9 cellular contexts compared by ENCODE assay signal in genomic region chr7:123624527-123625183, GRCh38. TPM values are rescaled to one million over a fixed set of nuclear protein-coding genes. Genes with fewer than 3 reads are reported as not detected.
DNase-seq lines count a peak whose midpoint lies in the region; ATAC-seq, FAIRE-seq and TF ChIP-seq lines count a peak whose summit lies in the region.
"Had no signal": no experiment of that assay in that cellular context is flagged by ENCODE, and none has a peak within 500 bp of the region (broad histone marks: within the 10 kb centered on the region; RNA-seq: fewer than 3 reads in every experiment).

No MANE protein-coding gene starts in this region.

- H3K4me1 ChIP-seq in HepG2 (ENCODE audit: insufficient read depth, low read length), result no peaks in the 10 kb centered on the region

- H4K20me1 ChIP-seq in HepG2 (ENCODE audit: insufficient read depth, low read length), result no peaks in the 10 kb centered on the region

- no peaks in the 10 kb centered on the region for H3K36me3 ChIP-seq in HepG2 (replicated peaks in 1 of 2; ENCODE audit: control insufficient read depth in 1 of 2, insufficient read depth in 2 of 2, low read length in 2 of 2)
- H3K36me3 ChIP-seq: neutrophil had no signal

- no peaks in the 10 kb centered on the region for H3K79me2 ChIP-seq in HepG2 (ENCODE audit: insufficient read depth, low read length)

- 32% methylated on average over 12 of the region's 12 CpGs for WGBS in HepG2 (ENCODE audit: low lambda C conversion rate)

- no peaks in the 10 kb centered on the region for H3K9me3 ChIP-seq in HepG2 (ENCODE audit: low read length)
- H3K9me3 ChIP-seq: neutrophil had no signal

- intact Hi-C loops in HepG2 (cut with micrococcal nuclease; ENCODE audit: unreplicated experiment), result loop anchor here (10.0 kb wide), 1 partner anchor 130 kb away; no protein-coding TSS in a partner anchor

- peak; percentile 34 for TF ChIP-seq CTCF in AG09309 (IDR thresholded peaks at IDR 0.05; ENCODE audit: control insufficient read depth, insufficient read depth, low read depth, low read length, missing control alignments)
- TF ChIP-seq CTCF in RWPE1 (conservative IDR thresholded peaks at IDR 0.05; ENCODE audit: low read depth), result 0 out of 2 replicates have a peak, but pooled peaks have one; percentile 25
- TF ChIP-seq CTCF in HepG2 (CRISPR knock-in tag; IDR thresholded peaks at IDR 0.05), result peak; percentile 81

- H2AFZ ChIP-seq in HepG2 (ENCODE audit: low read length), result no peak overlapping the region

- no peak overlapping the region for H3K9ac ChIP-seq in HepG2 (ENCODE audit: insufficient read depth, low read depth, low read length)

- DNase-seq in AG09309 (ENCODE audit: low read depth), result no peak
- DNase-seq in RWPE1 (ENCODE audit: low spot score), result no peak
- DNase-seq in activated naive CD8-positive, alpha-beta T cell treated with anti-CD3 and anti-CD28 coated beads, Interleukin-2, amount 50 U/mL, for 16 hours (ENCODE audit: low read depth, low spot score), result peak; percentile 1
- peak; percentile 47 for DNase-seq in HepG2 (ENCODE audit: low spot score)
- peak; percentile 32 to 44 for DNase-seq in stimulated activated CD8-positive, alpha-beta memory T cell treated with anti-CD3 and anti-CD28 coated beads, Interleukin-7, amount 100 ng/mL, for 48 hours (ENCODE audit: extremely low read depth in 1 of 2, low read depth in 1 of 2)
- no peak for DNase-seq in cortex of kidney (lab: John Stamatoyannopoulos, UW)

- TF ChIP-seq RAD21 in HepG2 (CRISPR knock-in tag; IDR thresholded peaks at IDR 0.05), result no peak

- in situ Hi-C loops in HepG2 (cut with HindIII; ENCODE audit: extremely low pct_ligation_motif_present, low pct_unique_long_range_greater_than_20kb), result no loop called here

- ATAC-seq in GM19023 (IDR thresholded peaks at IDR 0.05; ENCODE audit: unreplicated experiment) (peak; percentile 93), HG03097 (IDR thresholded peaks at IDR 0.05; ENCODE audit: low FRiP score, unreplicated experiment) (peak; percentile 93), HepG2 (peak; percentile 87)

- H3K4me2 ChIP-seq in HepG2 (ENCODE audit: low read depth, low read length), result no peak overlapping the region

- no TSS peak for BruUV-seq in HepG2 (replicated peaks; lab: Mats Ljungman, UMichigan)

- FAIRE-seq in HepG2 (lab: Jason Lieb, UNC), result peak; percentile 60

- H3K27me3 ChIP-seq in HepG2 (ENCODE audit: control insufficient read depth in 1 of 2, insufficient read depth in 2 of 2, low read length in 2 of 2), result no peaks in the 10 kb centered on the region
- H3K27me3 ChIP-seq: neutrophil had no signal

- CTCF ChIA-PET in RWPE1 (lab: Yijun Ruan, JAX), result interaction anchor here (0.6 to 1.6 kb wide), 6 partner anchors 22 to 459 kb away, joined by 3 to 4 read pairs (median 3); no protein-coding TSS in a partner anchor
- CTCF ChIA-PET in HepG2 (lab: Yijun Ruan, JAX; ENCODE audit: low intra/inter-chr PET ratio, low total read pairs), result interaction anchor here (1.0 to 1.2 kb wide), 2 partner anchors 77 to 248 kb away, joined by 3 read pairs; no protein-coding TSS in a partner anchor

- no peak overlapping the region for H3K4me3 ChIP-seq in AG09309 (ENCODE audit: control insufficient read depth, low read depth, low read length)
- H3K4me3 ChIP-seq in HepG2 (replicated peaks in 1 of 3; ENCODE audit: insufficient read depth in 1 of 3, low read depth in 2 of 3, low read length in 3 of 3), result no peak overlapping the region

- H3K27ac ChIP-seq in RWPE1, result no peak overlapping the region
- no peak overlapping the region for H3K27ac ChIP-seq in HepG2 (ENCODE audit: extremely low read length, insufficient read depth, low read length)
- H3K27ac ChIP-seq: neutrophil had no signal

- POLR2A ChIA-PET in RWPE1 (lab: Yijun Ruan, JAX; ENCODE audit: low non-redundant PET) (no interaction called here), HepG2 (lab: Yijun Ruan, JAX) (no interaction called here)

- TF ChIP-seq EP300 in HepG2 (IDR thresholded peaks at IDR 0.05; ENCODE audit: low read depth in 2 of 2, low read length in 2 of 2), result no peak
- no peak for TF ChIP-seq EP300 in HepG2 (CRISPR knock-in tag; IDR thresholded peaks at IDR 0.05; ENCODE audit: borderline replicate concordance)

- TF ChIP-seq POLR2A in HepG2 (IDR thresholded peaks at IDR 0.05; ENCODE audit: insufficient read depth in 1 of 2, low read depth in 2 of 2, low read length in 2 of 2), result no peak

TF ChIP-seq in HepG2, 621 proteins besides CTCF, POLR2A, EP300 and RAD21 (continues in another document):
- no peak for TF ChIP-seq KDM3A (CRISPR knock-in tag; IDR thresholded peaks at IDR 0.05; ENCODE audit: low read depth)
- peak; percentile 33; the same call in 1 of the 2 replicates for TF ChIP-seq SMC3 (IDR thresholded peaks at IDR 0.05; ENCODE audit: low read length)

RNA-seq across cellular contexts. Expression of gene ASB15, which starts 23.0 kb away (rescaled TPM):
- not detected in 2 replicates for total RNA-seq in HepG2 (2016; rRNA removed; fragmentation: Illumina TruSeq; extraction: Trizol)
- total RNA-seq in HepG2 (2016; cell fraction: cytosol; rRNA removed; fragmentation: Illumina TruSeq; extraction: Trizol; ENCODE audit: low read depth), result not detected in 2 replicates
- total RNA-seq in HepG2 (2016; cell fraction: insoluble cytoplasmic fraction; rRNA removed; fragmentation: Illumina TruSeq; extraction: Trizol), result not detected in 2 replicates
- not detected in 2 replicates for total RNA-seq in HepG2 (2016; cell fraction: membrane; rRNA removed; fragmentation: Illumina TruSeq; extraction: Trizol)
- not detected in 2 replicates for total RNA-seq in HepG2 (2016; cell fraction: nucleus; rRNA removed; fragmentation: Illumina TruSeq; extraction: Trizol)
- not detected in 2 replicates for polyA plus RNA-seq in HepG2 (2011; rRNA removed)
- not detected in 2 replicates for polyA plus RNA-seq in HepG2 (2011; cell fraction: cytosol; rRNA removed)
- not detected in 2 replicates for polyA plus RNA-seq in HepG2 (2011; cell fraction: nucleus; rRNA removed)
- not detected in 2 replicates for polyA plus RNA-seq in HepG2 (2012)
- polyA plus RNA-seq in HepG2 (2016; cell fraction: cytosol; fragmentation: Illumina TruSeq; extraction: Trizol; ENCODE audit: low read depth), result not detected in 2 replicates
- not detected in 2 replicates for polyA plus RNA-seq in HepG2 (2016; cell fraction: insoluble cytoplasmic fraction; fragmentation: Illumina TruSeq; extraction: Trizol; ENCODE audit: low read depth)
- polyA plus RNA-seq in HepG2 (2016; cell fraction: membrane; fragmentation: Illumina TruSeq; extraction: Trizol; ENCODE audit: low read depth), result not detected in 2 replicates
- polyA plus RNA-seq in HepG2 (2016; cell fraction: nucleus; fragmentation: Illumina TruSeq; extraction: Trizol; ENCODE audit: insufficient read depth, low read depth), result not detected in 2 replicates
- not detected in 2 replicates for polyA minus RNA-seq in HepG2 (2011; rRNA and poly(A)+ RNA removed; ENCODE audit: low replicate concordance)
- not detected in 2 replicates for polyA minus RNA-seq in HepG2 (2011; cell fraction: cytosol; rRNA and poly(A)+ RNA removed)
- polyA minus RNA-seq in HepG2 (2011; cell fraction: nucleus; rRNA and poly(A)+ RNA removed), result not detected in 2 replicates

RNA-seq across cellular contexts. Expression of gene LMOD2, which starts 31.0 kb away (rescaled TPM):
- total RNA-seq in HepG2 (2016; rRNA removed; fragmentation: Illumina TruSeq; extraction: Trizol), result not detected in 2 replicates
- total RNA-seq in HepG2 (2016; cell fraction: cytosol; rRNA removed; fragmentation: Illumina TruSeq; extraction: Trizol; ENCODE audit: low read depth), result not detected in 2 replicates
- not detected in 2 replicates for total RNA-seq in HepG2 (2016; cell fraction: insoluble cytoplasmic fraction; rRNA removed; fragmentation: Illumina TruSeq; extraction: Trizol)
- total RNA-seq in HepG2 (2016; cell fraction: membrane; rRNA removed; fragmentation: Illumina TruSeq; extraction: Trizol), result not detected in 2 replicates
- total RNA-seq in HepG2 (2016; cell fraction: nucleus; rRNA removed; fragmentation: Illumina TruSeq; extraction: Trizol), result not detected in 2 replicates
- polyA plus RNA-seq in HepG2 (2011; rRNA removed), result not detected in 2 replicates
- not detected in 2 replicates for polyA plus RNA-seq in HepG2 (2011; cell fraction: cytosol; rRNA removed)
- polyA plus RNA-seq in HepG2 (2011; cell fraction: nucleus; rRNA removed), result not detected in 2 replicates
- not detected in 2 replicates for polyA plus RNA-seq in HepG2 (2012)
- not detected in 2 replicates for polyA plus RNA-seq in HepG2 (2016; cell fraction: cytosol; fragmentation: Illumina TruSeq; extraction: Trizol; ENCODE audit: low read depth)
- polyA plus RNA-seq in HepG2 (2016; cell fraction: insoluble cytoplasmic fraction; fragmentation: Illumina TruSeq; extraction: Trizol; ENCODE audit: low read depth), result not detected in 2 replicates
- polyA plus RNA-seq in HepG2 (2016; cell fraction: membrane; fragmentation: Illumina TruSeq; extraction: Trizol; ENCODE audit: low read depth), result not detected in 2 replicates
- polyA plus RNA-seq in HepG2 (2016; cell fraction: nucleus; fragmentation: Illumina TruSeq; extraction: Trizol; ENCODE audit: insufficient read depth, low read depth), result not detected in 2 replicates
- not detected in 2 replicates for polyA minus RNA-seq in HepG2 (2011; rRNA and poly(A)+ RNA removed; ENCODE audit: low replicate concordance)
- not detected in 2 replicates for polyA minus RNA-seq in HepG2 (2011; cell fraction: cytosol; rRNA and poly(A)+ RNA removed)
- not detected in 2 replicates for polyA minus RNA-seq in HepG2 (2011; cell fraction: nucleus; rRNA and poly(A)+ RNA removed)

Comparison
In these comparisons a context has a peak if more than half of its experiments do, and no peak if none do; other contexts are left out.
1. DNase-seq: peak in activated naive CD8-positive, alpha-beta T cell treated with anti-CD3 and anti-CD28 coated beads, Interleukin-2, amount 50 U/mL, for 16 hours (single experiment), HepG2 (single experiment) and stimulated activated CD8-positive, alpha-beta memory T cell treated with anti-CD3 and anti-CD28 coated beads, Interleukin-7, amount 100 ng/mL, for 48 hours (2 of 2); none in AG09309 (single experiment), RWPE1 (single experiment) and cortex of kidney (single experiment).
2. CTCF ChIP-seq: peak in every context shown above with its lines; median percentile 81 in HepG2; 34 in AG09309; 25 in RWPE1.
3. Peak in every context shown above with its lines, with median percentiles within 50 percentile points of each other: ATAC-seq.